Comparison of ENCODE assay signal across 15 cellular contexts in the genomic region with DNA sequence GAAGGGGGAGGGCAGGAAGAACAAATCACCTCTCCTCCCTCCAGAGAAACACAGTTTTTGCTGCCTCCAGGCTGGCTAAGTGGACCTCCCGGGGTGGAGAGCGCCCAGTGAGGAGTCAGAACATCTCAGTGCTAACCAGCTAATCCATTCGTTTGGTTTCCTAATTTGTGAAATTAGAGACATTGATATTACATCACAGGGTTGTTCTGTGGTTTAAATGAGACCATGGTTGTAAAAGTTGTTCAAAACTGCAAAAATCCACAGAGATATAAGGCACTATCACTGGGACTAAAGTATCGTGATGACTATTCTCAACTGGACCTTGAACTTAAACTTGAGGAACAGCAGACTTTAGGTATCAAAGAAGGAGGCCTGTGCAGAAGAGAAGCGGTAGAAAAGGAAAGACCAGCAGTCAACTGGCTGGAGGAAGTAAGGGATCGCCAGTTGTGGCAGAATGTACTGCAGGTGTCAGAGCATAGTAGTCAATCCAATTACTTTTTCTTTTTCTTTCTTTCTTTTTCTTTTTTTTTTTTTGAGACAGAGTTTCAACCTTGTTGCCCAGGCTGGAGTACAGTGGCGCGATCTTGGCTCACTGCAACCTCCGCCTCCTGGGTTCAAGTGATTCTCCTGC. TPM values are rescaled to one million over a fixed set of nuclear protein-coding genes. Genes with fewer than 3 reads are reported as not detected.
A peak's percentile ranks its signal among the peaks of the same experiment; 100 is the strongest.
DNase-seq lines count a peak whose midpoint lies in the region; ATAC-seq lines count a peak whose summit lies in the region.
"Had no signal": no experiment of that assay in that cellular context is flagged by ENCODE, and none has a peak within 500 bp of the region (broad histone marks: within the 10 kb centered on the region; RNA-seq: fewer than 3 reads in every experiment).

No MANE protein-coding gene starts in this region.

- H3K27ac ChIP-seq in CD4-positive, CD25-positive, alpha-beta regulatory T cell (ENCODE audit: insufficient read depth, low read length, poor library complexity, severe bottlenecking), result peak overlapping the region; percentile 48
- H3K27ac ChIP-seq: body of pancreas had no signal

- H3K4me1 Mint-ChIP-seq in CD4-positive, CD25-positive, alpha-beta regulatory T cell, result peaks cover 35 to 98% (median 81%) of the 10 kb centered on the region in 4 donors
- H3K4me1 Mint-ChIP-seq in IgD-negative memory B cell, result peaks cover 66 to 80% (median 70%) of the 10 kb centered on the region in 3 donors
- peaks cover 84% of the 10 kb centered on the region for H3K4me1 Mint-ChIP-seq in activated CD8-positive, alpha-beta T cell treated with anti-CD3 and anti-CD28 coated beads, Interleukin-2, amount 10 ng/mL, durations not matched to agents 7 days and 5 days (ENCODE audit: low read depth)
- H3K4me1 Mint-ChIP-seq in natural killer cell treated with Interleukin-12 subunit alpha and Interleukin-12 subunit beta and Interleukin-15 and Interleukin-18, amount 100 ng/mL, for 72 hours (ENCODE audit: low read depth in 2 of 2), result peaks cover 80 to 87% of the 10 kb centered on the region in 2 donors

- H3K27ac Mint-ChIP-seq in CD4-positive, CD25-positive, alpha-beta regulatory T cell, result peak overlapping the region; percentile 91 to 94 (median 92)
- H3K27ac Mint-ChIP-seq in IgD-negative memory B cell, result peak overlapping the region; percentile 91 to 96 (median 92)
- peak overlapping the region; percentile 81 for H3K27ac Mint-ChIP-seq in activated CD8-positive, alpha-beta T cell treated with anti-CD3 and anti-CD28 coated beads, Interleukin-2, amount 10 ng/mL, durations not matched to agents 7 days and 5 days
- peak overlapping the region; percentile 90 to 99 for H3K27ac Mint-ChIP-seq in natural killer cell treated with Interleukin-12 subunit alpha and Interleukin-12 subunit beta and Interleukin-15 and Interleukin-18, amount 100 ng/mL, for 72 hours
- H3K27ac Mint-ChIP-seq: progenitor cell of endocrine pancreas had no signal

- no peaks in the 10 kb centered on the region for H3K27me3 Mint-ChIP-seq in CD4-positive, CD25-positive, alpha-beta regulatory T cell
- no peaks in the 10 kb centered on the region for H3K27me3 Mint-ChIP-seq in IgD-negative memory B cell
- no peaks in the 10 kb centered on the region for H3K27me3 Mint-ChIP-seq in activated CD8-positive, alpha-beta T cell treated with anti-CD3 and anti-CD28 coated beads, Interleukin-2, amount 10 ng/mL, durations not matched to agents 7 days and 5 days (ENCODE audit: low read depth)
- H3K27me3 Mint-ChIP-seq in natural killer cell treated with Interleukin-12 subunit alpha and Interleukin-12 subunit beta and Interleukin-15 and Interleukin-18, amount 100 ng/mL, for 72 hours, result no peaks in the 10 kb centered on the region

- CTCF ChIA-PET in activated CD8-positive, alpha-beta T cell treated with anti-CD3 and anti-CD28 coated beads, Interleukin-2, amount 10 ng/mL, durations not matched to agents 7 days and 5 days (lab: Charles Lee), result interaction anchor here (0.8 to 4.2 kb wide), 8 partner anchors 9 to 90 kb away, joined by 3 to 45 read pairs (median 6); a partner anchor contains a TSS

- H3K4me1 ChIP-seq in CD4-positive, CD25-positive, alpha-beta regulatory T cell (ENCODE audit: control insufficient read depth, insufficient read depth, low read length, poor library complexity, severe bottlenecking), result peaks cover 73% of the 10 kb centered on the region
- H3K4me1 ChIP-seq: body of pancreas had no signal

- H3K27me3 ChIP-seq in CD4-positive, CD25-positive, alpha-beta regulatory T cell (ENCODE audit: control insufficient read depth, insufficient read depth, low read length), result no peaks in the 10 kb centered on the region
- H3K27me3 ChIP-seq: body of pancreas had no signal

- POLR2A ChIA-PET in activated CD8-positive, alpha-beta T cell treated with anti-CD3 and anti-CD28 coated beads, Interleukin-2, amount 10 ng/mL, durations not matched to agents 7 days and 5 days (lab: Charles Lee), result no interaction called here

- H3K36me3 ChIP-seq in CD4-positive, CD25-positive, alpha-beta regulatory T cell (ENCODE audit: control insufficient read depth, insufficient read depth, low read length), result peaks cover 92% of the 10 kb centered on the region

- H3K4me3 Mint-ChIP-seq in CD4-positive, CD25-positive, alpha-beta regulatory T cell, result peak overlapping the region in 3 of 4 donors; percentile 48 to 74 (median 55)
- H3K4me3 Mint-ChIP-seq in IgD-negative memory B cell, result peak overlapping the region in 3 of 4 donors; percentile 41 to 85 (median 64)
- no peak overlapping the region for H3K4me3 Mint-ChIP-seq in activated CD8-positive, alpha-beta T cell treated with anti-CD3 and anti-CD28 coated beads, Interleukin-2, amount 10 ng/mL, durations not matched to agents 7 days and 5 days
- H3K4me3 Mint-ChIP-seq in natural killer cell treated with Interleukin-12 subunit alpha and Interleukin-12 subunit beta and Interleukin-15 and Interleukin-18, amount 100 ng/mL, for 72 hours, result peak overlapping the region; percentile 64

- in situ Hi-C loops in ACHN (cut with HindIII; ENCODE audit: low pct_ligation_motif_present, low pct_unique_long_range_greater_than_20kb, low sequenced_read_pairs), result no loop called here

- peak overlapping the region; percentile 43 for H3K4me3 ChIP-seq in CD4-positive, CD25-positive, alpha-beta regulatory T cell (ENCODE audit: low read depth, low read length)
- H3K4me3 ChIP-seq: body of pancreas had no signal

- no peak for ATAC-seq in CD4-positive, CD25-positive, alpha-beta regulatory T cell (ENCODE audit: low read depth in 2 of 2)
- no peak for ATAC-seq in activated CD8-positive, alpha-beta T cell treated with anti-CD3 and anti-CD28 coated beads, Interleukin-2, amount 10 ng/mL, durations not matched to agents 7 days and 5 days
- ATAC-seq in natural killer cell treated with Interleukin-12 subunit alpha and Interleukin-12 subunit beta and Interleukin-15 and Interleukin-18, amount 100 ng/mL, for 72 hours, result peak; percentile 54 to 65
- ATAC-seq: body of pancreas had no signal

- peaks cover 80% of the 10 kb centered on the region for H3K36me3 Mint-ChIP-seq in CD4-positive, CD25-positive, alpha-beta regulatory T cell
- H3K36me3 Mint-ChIP-seq in IgD-negative memory B cell, result peaks cover 20% of the 10 kb centered on the region
- peaks cover 94% of the 10 kb centered on the region for H3K36me3 Mint-ChIP-seq in activated CD8-positive, alpha-beta T cell treated with anti-CD3 and anti-CD28 coated beads, Interleukin-2, amount 10 ng/mL, durations not matched to agents 7 days and 5 days (ENCODE audit: low read depth)
- peaks cover 6% of the 10 kb centered on the region for H3K36me3 Mint-ChIP-seq in natural killer cell treated with Interleukin-12 subunit alpha and Interleukin-12 subunit beta and Interleukin-15 and Interleukin-18, amount 100 ng/mL, for 72 hours

- H3K9me3 ChIP-seq in CD4-positive, CD25-positive, alpha-beta regulatory T cell (ENCODE audit: control insufficient read depth in 2 of 2, low read length in 2 of 2), result no peaks in the 10 kb centered on the region
- H3K9me3 ChIP-seq: body of pancreas had no signal

- no peak for DNase-seq in CD4-positive, CD25-positive, alpha-beta regulatory T cell
- DNase-seq in activated CD8-positive, alpha-beta T cell treated with anti-CD3 and anti-CD28 coated beads, Interleukin-2, amount 10 ng/mL, durations not matched to agents 7 days and 5 days, result no peak
- DNase-seq in natural killer cell treated with Interleukin-12 subunit alpha and Interleukin-12 subunit beta and Interleukin-15 and Interleukin-18, amount 100 ng/mL, for 72 hours (ENCODE audit: low spot score), result no peak
- DNase-seq in hepatic stellate cell (ENCODE audit: low spot score) (no peak), SIG-M5 (lab: John Stamatoyannopoulos, UW) (no peak), ACHN (no peak)
- DNase-seq: body of pancreas; effector CD8-positive, alpha-beta T cell; foreskin melanocyte; midbrain; NCI-H1436; NCI-H446; stimulated activated CD4-positive, alpha-beta T cell treated with anti-CD3 and anti-CD28 coated beads, Interleukin-2, amount 100 ng/mL, for 24 hours had no signal

- H3K9me3 Mint-ChIP-seq in CD4-positive, CD25-positive, alpha-beta regulatory T cell, result peaks cover 0 to 8% (median 0%) of the 10 kb centered on the region in 7 donors
- peaks cover 0 to 2% (median 0%) of the 10 kb centered on the region in 3 donors for H3K9me3 Mint-ChIP-seq in IgD-negative memory B cell
- no peaks in the 10 kb centered on the region for H3K9me3 Mint-ChIP-seq in activated CD8-positive, alpha-beta T cell treated with anti-CD3 and anti-CD28 coated beads, Interleukin-2, amount 10 ng/mL, durations not matched to agents 7 days and 5 days (ENCODE audit: insufficient read depth)
- H3K9me3 Mint-ChIP-seq in natural killer cell treated with Interleukin-12 subunit alpha and Interleukin-12 subunit beta and Interleukin-15 and Interleukin-18, amount 100 ng/mL, for 72 hours, result no peaks in the 10 kb centered on the region

RNA-seq across cellular contexts. Expression of a gene that starts 33.9 kb away (rescaled TPM):
- total RNA-seq in CD4-positive, CD25-positive, alpha-beta regulatory T cell, result 364 TPM
- 100 to 1,000 TPM; 320 to 435 (median 407) TPM for polyA plus RNA-seq in CD4-positive, CD25-positive, alpha-beta regulatory T cell
- 561 TPM for polyA plus RNA-seq in IgD-negative memory B cell
- 100 to 1,000 TPM; 154 to 156 TPM for total RNA-seq in activated CD8-positive, alpha-beta T cell treated with anti-CD3 and anti-CD28 coated beads, Interleukin-2, amount 10 ng/mL, durations not matched to agents 7 days and 5 days
- total RNA-seq in natural killer cell treated with Interleukin-12 subunit alpha and Interleukin-12 subunit beta and Interleukin-15 and Interleukin-18, amount 100 ng/mL, for 72 hours, result 10 to 100 TPM; 58.7 to 88.4 TPM

Comparison
In these comparisons a context has a peak if more than half of its experiments do, and no peak if none do; other contexts are left out.
1. ATAC-seq: peak in natural killer cell treated with Interleukin-12 subunit alpha and Interleukin-12 subunit beta and Interleukin-15 and Interleukin-18, amount 100 ng/mL, for 72 hours (2 of 2); none in CD4-positive, CD25-positive, alpha-beta regulatory T cell (0 of 2) and activated CD8-positive, alpha-beta T cell treated with anti-CD3 and anti-CD28 coated beads, Interleukin-2, amount 10 ng/mL, durations not matched to agents 7 days and 5 days (single experiment).
2. Peak in every context shown above with its lines, with median percentiles within 50 percentile points of each other: H3K27ac Mint-ChIP-seq.